Comparison of ENCODE assay signal across 2 cellular contexts in genomic region chr7:107128748-107129147, GRCh38.
TF ChIP-seq lines count a peak whose summit lies in the region.

No MANE protein-coding gene starts in this region.

TF ChIP-seq in HepG2, 621 proteins besides CTCF, POLR2A, EP300 and RAD21:
- TF ChIP-seq NFE2L2 (IDR thresholded peaks at IDR 0.05; ENCODE audit: low read length) (peak; percentile 69), HNRNPLL (IDR thresholded peaks at IDR 0.05; ENCODE audit: low read depth, low read length, poor library complexity, severe bottlenecking) (no peak)

TF ChIP-seq in IMR-90, 13 proteins besides CTCF, POLR2A, EP300 and RAD21:
- TF ChIP-seq NFE2L2 (IDR thresholded peaks at IDR 0.05; ENCODE audit: low read depth, low read length): peak; percentile 74
- no peak for TF ChIP-seq RCOR1 (IDR thresholded peaks at IDR 0.05; ENCODE audit: insufficient replicate concordance, low read length)
- no peak for TF ChIP-seq CEBPB (IDR thresholded peaks at IDR 0.05; ENCODE audit: low read depth, low read length)
- no peak for TF ChIP-seq FOS (IDR thresholded peaks at IDR 0.05; ENCODE audit: low read depth, low read length)
